9 cellular contexts compared by ENCODE assay signal in genomic region chr11:36703055-36703404, GRCh38.
A peak's percentile ranks its signal among the peaks of the same experiment; 100 is the strongest.
DNase-seq lines count a peak whose midpoint lies in the region; ATAC-seq, FAIRE-seq and TF ChIP-seq lines count a peak whose summit lies in the region.
"Had no signal": no experiment of that assay in that cellular context is flagged by ENCODE, and none has a peak within 500 bp of the region (broad histone marks: within the 10 kb centered on the region; RNA-seq: fewer than 3 reads in every experiment).

No MANE protein-coding gene starts in this region.

- POLR2A ChIA-PET in endothelial cell of umbilical vein (lab: Charles Lee) = no interaction called here

- peak; percentile 24 for ATAC-seq in GM18861 (IDR thresholded peaks at IDR 0.05; ENCODE audit: unreplicated experiment)
- ATAC-seq in GM21515 (IDR thresholded peaks at IDR 0.05; ENCODE audit: unreplicated experiment) = peak; percentile 40
- peak; percentile 33 for ATAC-seq in HG03066 (IDR thresholded peaks at IDR 0.05; ENCODE audit: low read depth, unreplicated experiment)

- H3K36me3 ChIP-seq in endothelial cell of umbilical vein (ENCODE audit: control insufficient read depth in 2 of 2, extremely low read depth in 1 of 2, insufficient read depth in 2 of 2, low read length in 2 of 2) = no peaks in the 10 kb centered on the region
- no peaks in the 10 kb centered on the region for H3K36me3 ChIP-seq in MG63

- dilution Hi-C loops in endothelial cell of umbilical vein (cut with MboI; ENCODE audit: extremely low pct_ligation_motif_present, low sequenced_read_pairs) = no loop called here

- no peak for TF ChIP-seq POLR2A in endothelial cell of umbilical vein (IDR thresholded peaks at IDR 0.05; ENCODE audit: low read depth, low read length)

- H3K9me3 Mint-ChIP-seq in activated T-helper 2 cell treated with anti-CD3 and anti-CD28 coated beads, Interferon-gamma antibody, Interleukin-2, Interleukin-4, amounts not matched to agents 10 μg/mL and 5 μg/mL and 100 μg/mL, durations not matched to agents 14 hours and 24 hours and 36 hours = no peaks in the 10 kb centered on the region
- H3K9me3 Mint-ChIP-seq: neural crest cell had no signal

- no peak for DNase-seq in endothelial cell of umbilical vein (ENCODE audit: low read depth, low spot score)
- no peak for DNase-seq in ureter (ENCODE audit: low spot score)
- no peak for DNase-seq in AG20443 (ENCODE audit: low spot score)
- DNase-seq in MG63 = no peak
- DNase-seq in activated T-helper 2 cell treated with anti-CD3 and anti-CD28 coated beads, Interferon-gamma antibody, Interleukin-2, Interleukin-4, amounts not matched to agents 10 μg/mL and 5 μg/mL and 100 μg/mL, durations not matched to agents 14 hours and 24 hours and 36 hours (ENCODE audit: low spot score) = no peak

- CTCF ChIA-PET in endothelial cell of umbilical vein (lab: Charles Lee) = interaction anchor here (0.8 to 5.9 kb wide), 15 partner anchors 8 to 138 kb away, joined by 3 to 164 read pairs (median 5); no protein-coding TSS in a partner anchor

- no peaks in the 10 kb centered on the region for H3K9me1 ChIP-seq in endothelial cell of umbilical vein (replicated peaks; ENCODE audit: control insufficient read depth, extremely low read depth, insufficient read depth, low read length)

- intact Hi-C loops in endothelial cell of umbilical vein (cut with micrococcal nuclease) = no loop called here
- intact Hi-C loops in activated T-helper 2 cell treated with anti-CD3 and anti-CD28 coated beads, Interferon-gamma antibody, Interleukin-2, Interleukin-4, amounts not matched to agents 10 μg/mL and 5 μg/mL and 100 μg/mL, durations not matched to agents 14 hours and 24 hours and 36 hours (cut with micrococcal nuclease) = loop anchor here (1.0 kb wide), 1 partner anchor 44 kb away; no protein-coding TSS in a partner anchor

- BruUV-seq in endothelial cell of umbilical vein (replicated peaks; lab: Mats Ljungman, UMichigan) = no TSS peak

- H3K4me1 ChIP-seq in endothelial cell of umbilical vein (ENCODE audit: control insufficient read depth, extremely low read depth, insufficient read depth, low read length) = no peaks in the 10 kb centered on the region

- H3K9me3 ChIP-seq in endothelial cell of umbilical vein (replicated peaks; ENCODE audit: control insufficient read depth, insufficient read depth, low read length) (no peaks in the 10 kb centered on the region), MG63 (no peaks in the 10 kb centered on the region)

- no peaks in the 10 kb centered on the region for H4K20me1 ChIP-seq in endothelial cell of umbilical vein (replicated peaks; ENCODE audit: control insufficient read depth, extremely low read depth, insufficient read depth, low read length)

- H3K27me3 ChIP-seq in endothelial cell of umbilical vein (ENCODE audit: control insufficient read depth in 2 of 2, insufficient read depth in 2 of 2, low read length in 2 of 2) (peaks cover 1 to 9% of the 10 kb centered on the region in 2 experiments), MG63 (peaks cover 13% of the 10 kb centered on the region)

- no peak for TF ChIP-seq CTCF in endothelial cell of umbilical vein (IDR thresholded peaks at IDR 0.05; ENCODE audit: extremely low read depth in 1 of 2, insufficient read depth in 1 of 2, low read depth in 1 of 2, low read length in 2 of 2)

- no peak overlapping the region for H2AFZ ChIP-seq in endothelial cell of umbilical vein (ENCODE audit: low read depth, low read length)

- H3K27ac Mint-ChIP-seq in activated T-helper 2 cell treated with anti-CD3 and anti-CD28 coated beads, Interferon-gamma antibody, Interleukin-2, Interleukin-4, amounts not matched to agents 10 μg/mL and 5 μg/mL and 100 μg/mL, durations not matched to agents 14 hours and 24 hours and 36 hours = no peak overlapping the region

- H3K4me3 Mint-ChIP-seq in activated T-helper 2 cell treated with anti-CD3 and anti-CD28 coated beads, Interferon-gamma antibody, Interleukin-2, Interleukin-4, amounts not matched to agents 10 μg/mL and 5 μg/mL and 100 μg/mL, durations not matched to agents 14 hours and 24 hours and 36 hours (ENCODE audit: low read depth) = no peak overlapping the region
- H3K4me3 Mint-ChIP-seq: neural crest cell had no signal

- peaks cover 4% of the 10 kb centered on the region for H3K4me1 Mint-ChIP-seq in activated T-helper 2 cell treated with anti-CD3 and anti-CD28 coated beads, Interferon-gamma antibody, Interleukin-2, Interleukin-4, amounts not matched to agents 10 μg/mL and 5 μg/mL and 100 μg/mL, durations not matched to agents 14 hours and 24 hours and 36 hours (ENCODE audit: low read depth)

- H3K79me2 ChIP-seq in endothelial cell of umbilical vein (ENCODE audit: control insufficient read depth, insufficient read depth, low read length) = no peaks in the 10 kb centered on the region

- H3K9ac ChIP-seq in endothelial cell of umbilical vein (replicated peaks; ENCODE audit: extremely low read depth, insufficient read depth, low read length) = no peak overlapping the region

- FAIRE-seq in endothelial cell of umbilical vein (lab: Jason Lieb, UNC) = peak; percentile 18

- no peak overlapping the region for H3K27ac ChIP-seq in endothelial cell of umbilical vein (ENCODE audit: insufficient read depth, low read depth, low read length)

- H3K36me3 Mint-ChIP-seq in activated T-helper 2 cell treated with anti-CD3 and anti-CD28 coated beads, Interferon-gamma antibody, Interleukin-2, Interleukin-4, amounts not matched to agents 10 μg/mL and 5 μg/mL and 100 μg/mL, durations not matched to agents 14 hours and 24 hours and 36 hours (ENCODE audit: low read depth) = no peaks in the 10 kb centered on the region

- H3K4me3 ChIP-seq in endothelial cell of umbilical vein (replicated peaks in 1 of 3; ENCODE audit: insufficient read depth in 1 of 3, low read depth in 1 of 3, low read length in 3 of 3) (no peak overlapping the region), MG63 (no peak overlapping the region)

- peaks cover 14% of the 10 kb centered on the region for H3K27me3 Mint-ChIP-seq in activated T-helper 2 cell treated with anti-CD3 and anti-CD28 coated beads, Interferon-gamma antibody, Interleukin-2, Interleukin-4, amounts not matched to agents 10 μg/mL and 5 μg/mL and 100 μg/mL, durations not matched to agents 14 hours and 24 hours and 36 hours (ENCODE audit: low read depth)

- H3K4me2 ChIP-seq in endothelial cell of umbilical vein (ENCODE audit: insufficient read depth, low read length) = no peak overlapping the region

TF ChIP-seq in endothelial cell of umbilical vein, 7 proteins besides CTCF, POLR2A, EP300 and RAD21:
- TF ChIP-seq GATA2 (IDR thresholded peaks at IDR 0.05; ENCODE audit: insufficient read depth, insufficient read length, low read depth, low read length) (no peak), FOS (IDR thresholded peaks at IDR 0.05; ENCODE audit: borderline replicate concordance, insufficient read depth, low read length) (no peak), MYC (IDR thresholded peaks at IDR 0.05; ENCODE audit: low read depth, low read length) (no peak), EZH2 (IDR thresholded peaks at IDR 0.05; ENCODE audit: borderline replicate concordance, low read depth, low read length, severe bottlenecking) (no peak), POLR2AphosphoS5 (IDR thresholded peaks at IDR 0.05; ENCODE audit: insufficient read depth, low read depth, low read length) (no peak), JUN (IDR thresholded peaks at IDR 0.05; ENCODE audit: borderline replicate concordance, insufficient read depth, insufficient read length, low read depth) (no peak)
- TF ChIP-seq, protein P1, sequence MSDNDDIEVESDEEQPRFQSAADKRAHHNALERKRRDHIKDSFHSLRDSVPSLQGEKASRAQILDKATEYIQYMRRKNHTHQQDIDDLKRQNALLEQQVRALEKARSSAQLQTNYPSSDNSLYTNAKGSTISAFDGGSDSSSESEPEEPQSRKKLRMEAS (IDR thresholded peaks at IDR 0.05; ENCODE audit: insufficient read depth, insufficient read length) = no peak
